In genomic region chr12:95446511-95446910, GRCh38 we compare ENCODE assay signal across 1 cellular context.
TF ChIP-seq lines count a peak whose summit lies in the region.

No MANE protein-coding gene starts in this region.

TF ChIP-seq in GM12878, 131 proteins besides CTCF, POLR2A, EP300 and RAD21:
- TF ChIP-seq RB1 (IDR thresholded peaks at IDR 0.05; ENCODE audit: borderline replicate concordance) (no peak), HDAC6 (IDR thresholded peaks at IDR 0.05; ENCODE audit: unreplicated experiment) (no peak), SP1 (IDR thresholded peaks at IDR 0.05; ENCODE audit: low read depth, low read length) (no peak), JUND (IDR thresholded peaks at IDR 0.05; ENCODE audit: low read depth, low read length) (no peak), USF2 (IDR thresholded peaks at IDR 0.05; ENCODE audit: borderline replicate concordance, low read depth, low read length) (no peak), MLLT1 (IDR thresholded peaks at IDR 0.05) (no peak), YY1 (IDR thresholded peaks at IDR 0.05; ENCODE audit: low read depth, low read length) (no peak), BCL11A (IDR thresholded peaks at IDR 0.05; ENCODE audit: low read depth, low read length) (no peak), CEBPZ (IDR thresholded peaks at IDR 0.05; ENCODE audit: low read depth, low read length) (no peak), RBBP5 (conservative IDR thresholded peaks at IDR 0.05) (no peak)
